In genomic region chr1:153261793-153262371, GRCh38 we compare ENCODE assay signal across 9 cellular contexts. TPM values are rescaled to one million over a fixed set of nuclear protein-coding genes. Genes with fewer than 3 reads are reported as not detected.
DNase-seq lines count a peak whose midpoint lies in the region; ATAC-seq and TF ChIP-seq lines count a peak whose summit lies in the region.
"Had no signal": no experiment of that assay in that cellular context is flagged by ENCODE, and none has a peak within 500 bp of the region (broad histone marks: within the 10 kb centered on the region; RNA-seq: fewer than 3 reads in every experiment).

No MANE protein-coding gene starts in this region.

- peaks cover 4% of the 10 kb centered on the region for H3K4me1 Mint-ChIP-seq in progenitor cell of endocrine pancreas (ENCODE audit: low read depth)

- no peak for DNase-seq in NT2/D1 (ENCODE audit: low read depth, low spot score)
- DNase-seq in progenitor cell of endocrine pancreas (ENCODE audit: low spot score, unreplicated experiment) = no peak
- no peak for DNase-seq in substantia nigra (lab: John Stamatoyannopoulos, UW)
- no peak for DNase-seq in SHP77 (lab: John Stamatoyannopoulos, UW)
- DNase-seq: NCI-H774 had no signal

- no peaks in the 10 kb centered on the region for H3K36me3 Mint-ChIP-seq in progenitor cell of endocrine pancreas (ENCODE audit: insufficient read depth)

- H3K4me3 ChIP-seq in GM08714 (ENCODE audit: low read length) (peak overlapping the region; percentile 71), NT2/D1 (ENCODE audit: insufficient read length, low read depth) (peak overlapping the region; percentile 38)

- H3K4me1 ChIP-seq in NT2/D1 (ENCODE audit: insufficient read depth, insufficient read length) = no peaks in the 10 kb centered on the region

- H3K36me3 ChIP-seq in NT2/D1 (ENCODE audit: insufficient read depth, insufficient read length, low read length) = no peaks in the 10 kb centered on the region

- ATAC-seq in esophagus mucosa = peak; percentile 37
- ATAC-seq in GM19463 (IDR thresholded peaks at IDR 0.05; ENCODE audit: unreplicated experiment) = no peak
- no peak for ATAC-seq in GM21529 (IDR thresholded peaks at IDR 0.05; ENCODE audit: unreplicated experiment)

- H3K27ac Mint-ChIP-seq in progenitor cell of endocrine pancreas = no peak overlapping the region

- peak overlapping the region; percentile 29 for H3K9ac ChIP-seq in NT2/D1 (ENCODE audit: insufficient read length, low read depth)

- H3K27ac ChIP-seq in substantia nigra (ENCODE audit: low read depth, low read length, poor library complexity, severe bottlenecking) = no peak overlapping the region

- peaks cover 70% of the 10 kb centered on the region for H3K27me3 ChIP-seq in NT2/D1 (ENCODE audit: insufficient read depth, insufficient read length)

- H3K4me3 Mint-ChIP-seq in progenitor cell of endocrine pancreas (ENCODE audit: low read depth) = peak overlapping the region; percentile 67

- no peaks in the 10 kb centered on the region for H3K9me3 Mint-ChIP-seq in progenitor cell of endocrine pancreas (ENCODE audit: low read depth)

- H3K9me3 ChIP-seq in NT2/D1 (ENCODE audit: insufficient read depth, low read length) = peaks cover 8% of the 10 kb centered on the region; the same call in 1 of the 2 replicates

- no peak for TF ChIP-seq CTCF in progenitor cell of endocrine pancreas (IDR thresholded peaks at IDR 0.05; ENCODE audit: unreplicated experiment)

- H3K27me3 Mint-ChIP-seq in progenitor cell of endocrine pancreas = peaks cover 80% of the 10 kb centered on the region

RNA-seq across cellular contexts. Expression of gene LORICRIN, which starts 2.4 kb away (rescaled TPM):
- total RNA-seq in esophagus mucosa (not detected), progenitor cell of endocrine pancreas (not detected in 2 replicates)

RNA-seq across cellular contexts. Expression of gene PRR9, which starts 44.5 kb away (rescaled TPM):
- not detected for total RNA-seq in esophagus mucosa
- total RNA-seq in progenitor cell of endocrine pancreas = not detected in 2 replicates

RNA-seq across cellular contexts. Expression of gene PGLYRP3, which starts 50.9 kb away (rescaled TPM):
- total RNA-seq in esophagus mucosa (31.3 TPM), progenitor cell of endocrine pancreas (not detected in 2 replicates)

RNA-seq across cellular contexts. Expression of gene LELP1, which starts 58.7 kb away (rescaled TPM):
- total RNA-seq in esophagus mucosa = not detected
- total RNA-seq in progenitor cell of endocrine pancreas = not detected in 2 replicates

Comparison
In these comparisons a context has a peak if more than half of its experiments do, and no peak if none do; other contexts are left out.
1. RNA of gene PGLYRP3, which starts 50.9 kb away (total RNA-seq): 31.3 TPM in esophagus mucosa (single experiment); not detected in progenitor cell of endocrine pancreas; every median in the first group is over 10 times any median in the second.